Comparison of ENCODE assay signal across 29 cellular contexts in the genomic region with DNA sequence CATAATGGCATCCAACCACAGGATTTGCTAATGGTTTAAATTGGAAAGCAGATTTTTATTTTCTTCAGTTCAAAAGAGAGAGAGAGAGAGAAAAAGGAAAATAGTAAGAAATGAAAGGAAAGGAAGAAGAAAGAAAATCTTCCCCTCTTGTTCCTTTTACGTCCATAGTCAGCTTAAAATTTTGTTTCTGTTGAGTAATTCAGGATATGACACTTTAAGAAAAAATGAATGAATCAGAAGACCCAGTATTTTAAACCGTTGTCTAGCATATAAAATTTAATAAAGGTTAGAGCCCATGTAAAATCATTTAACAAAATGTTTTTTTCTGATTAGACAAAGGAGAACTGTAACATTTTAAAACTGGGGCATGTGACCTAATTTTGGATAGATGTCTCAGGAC.
A peak's percentile ranks its signal among the peaks of the same experiment; 100 is the strongest.
DNase-seq lines count a peak whose midpoint lies in the region; ATAC-seq and TF ChIP-seq lines count a peak whose summit lies in the region.
"Had no signal": no experiment of that assay in that cellular context is flagged by ENCODE, and none has a peak within 500 bp of the region (broad histone marks: within the 10 kb centered on the region; RNA-seq: fewer than 3 reads in every experiment).

No MANE protein-coding gene starts in this region.

- no peak for TF ChIP-seq RAD21 in SK-N-SH (IDR thresholded peaks at IDR 0.05; ENCODE audit: low read length)

- no peak overlapping the region for H3K4me3 Mint-ChIP-seq in natural killer cell treated with Interleukin-12 subunit alpha and Interleukin-12 subunit beta and Interleukin-15 and Interleukin-18, amount 100 ng/mL, for 72 hours
- H3K4me3 Mint-ChIP-seq: activated CD4-positive, alpha-beta memory T cell treated with anti-CD3 and anti-CD28 coated beads for 36 hours; naive B cell had no signal

- H3K4me2 ChIP-seq in SK-N-SH (peak overlapping the region; percentile 29; the same call in 1 of the 2 replicates), smooth muscle cell (peak overlapping the region; percentile 57)

- POLR2A ChIA-PET in SK-N-SH (lab: Yijun Ruan, JAX), result no interaction called here

- no peaks in the 10 kb centered on the region for H3K9me2 ChIP-seq in SK-N-SH

- H3K9ac ChIP-seq in SK-N-SH (no peak overlapping the region), smooth muscle cell (ENCODE audit: low read depth) (no peak overlapping the region)

- no peak overlapping the region for H3K27ac Mint-ChIP-seq in natural killer cell treated with Interleukin-12 subunit alpha and Interleukin-12 subunit beta and Interleukin-15 and Interleukin-18, amount 100 ng/mL, for 72 hours
- H3K27ac Mint-ChIP-seq: activated CD4-positive, alpha-beta memory T cell treated with anti-CD3 and anti-CD28 coated beads for 36 hours; naive B cell had no signal

- H4K20me1 ChIP-seq in SK-N-SH (ENCODE audit: insufficient read depth) (no peaks in the 10 kb centered on the region), smooth muscle cell (ENCODE audit: low read depth) (no peaks in the 10 kb centered on the region)

- H3K4me3 ChIP-seq in SK-N-SH (ENCODE audit: low read depth in 2 of 2, low read length in 1 of 2) (no peak overlapping the region), fibroblast of pulmonary artery (replicated peaks; ENCODE audit: low read depth, low read length) (no peak overlapping the region), smooth muscle cell (no peak overlapping the region)
- H3K4me3 ChIP-seq: gastrocnemius medialis, pancreas, right atrium auricular region, SK-N-MC, upper lobe of left lung had no signal

- peak overlapping the region in 1 of 2 experiments; percentile 3; a peak in 1 of 4 replicates for H3K27ac ChIP-seq in SK-N-SH (ENCODE audit: low read depth in 2 of 2, low read length in 1 of 2)
- peak overlapping the region; percentile 58 for H3K27ac ChIP-seq in smooth muscle cell (ENCODE audit: low read depth)
- H3K27ac ChIP-seq: 22Rv1, gastrocnemius medialis, pancreas, right atrium auricular region, SK-N-MC, upper lobe of left lung had no signal

- CTCF ChIA-PET in SK-N-SH (lab: Yijun Ruan, JAX), result no interaction called here

- H3K4me1 Mint-ChIP-seq in natural killer cell treated with Interleukin-12 subunit alpha and Interleukin-12 subunit beta and Interleukin-15 and Interleukin-18, amount 100 ng/mL, for 72 hours (ENCODE audit: low read depth in 2 of 2), result no peaks in the 10 kb centered on the region
- H3K4me1 Mint-ChIP-seq: naive B cell had no signal

- H3K36me3 Mint-ChIP-seq in natural killer cell treated with Interleukin-12 subunit alpha and Interleukin-12 subunit beta and Interleukin-15 and Interleukin-18, amount 100 ng/mL, for 72 hours, result peaks cover 6% of the 10 kb centered on the region
- H3K36me3 Mint-ChIP-seq: naive B cell had no signal

- TF ChIP-seq CTCF in SK-N-SH (IDR thresholded peaks at IDR 0.05) (no peak), fibroblast of pulmonary artery (IDR thresholded peaks at IDR 0.05; ENCODE audit: low read length, missing control alignments) (no peak), smooth muscle cell (IDR thresholded peaks at IDR 0.05; ENCODE audit: borderline replicate concordance, insufficient read depth, poor library complexity, severe bottlenecking) (no peak)

- no peak for TF ChIP-seq EP300 in SK-N-SH (IDR thresholded peaks at IDR 0.05; ENCODE audit: borderline replicate concordance in 1 of 2, low read depth in 1 of 2, low read length in 1 of 2)

- H3K9me3 ChIP-seq in SK-N-SH (no peaks in the 10 kb centered on the region), smooth muscle cell (replicated peaks; ENCODE audit: low read depth) (no peaks in the 10 kb centered on the region)
- H3K9me3 ChIP-seq: BE2C, gastrocnemius medialis, pancreas, right atrium auricular region, upper lobe of left lung had no signal

- H3K36me3 ChIP-seq in SK-N-SH (replicated peaks in 1 of 2; ENCODE audit: control insufficient read depth in 1 of 2, insufficient read depth in 2 of 2, low read length in 1 of 2) (no peaks in the 10 kb centered on the region), smooth muscle cell (ENCODE audit: low read depth) (no peaks in the 10 kb centered on the region)
- H3K36me3 ChIP-seq: BE2C, gastrocnemius medialis, pancreas, right atrium auricular region, upper lobe of left lung had no signal

- H3K79me2 ChIP-seq in SK-N-SH (ENCODE audit: insufficient read depth) (no peaks in the 10 kb centered on the region), smooth muscle cell (ENCODE audit: low read depth) (no peaks in the 10 kb centered on the region)

- ATAC-seq in SK-N-SH treated with all-trans-retinoic acid at 6 μM for 48 hours (no peak), GM19463 (IDR thresholded peaks at IDR 0.05; ENCODE audit: unreplicated experiment) (no peak)
- ATAC-seq in natural killer cell treated with Interleukin-12 subunit alpha and Interleukin-12 subunit beta and Interleukin-15 and Interleukin-18, amount 100 ng/mL, for 72 hours, result no peak
- ATAC-seq: gastrocnemius medialis, pancreas had no signal

- no peaks in the 10 kb centered on the region for H3K27me3 Mint-ChIP-seq in natural killer cell treated with Interleukin-12 subunit alpha and Interleukin-12 subunit beta and Interleukin-15 and Interleukin-18, amount 100 ng/mL, for 72 hours
- H3K27me3 Mint-ChIP-seq: activated CD4-positive, alpha-beta memory T cell treated with anti-CD3 and anti-CD28 coated beads for 36 hours; naive B cell had no signal

- H3K4me1 ChIP-seq in SK-N-SH (ENCODE audit: control insufficient read depth in 1 of 2, insufficient read depth in 2 of 2, low read depth in 1 of 2, low read length in 1 of 2) (no peaks in the 10 kb centered on the region), smooth muscle cell (ENCODE audit: low read depth) (peaks cover 5% of the 10 kb centered on the region)
- H3K4me1 ChIP-seq: BE2C, gastrocnemius medialis, pancreas, right atrium auricular region, upper lobe of left lung had no signal

- no peaks in the 10 kb centered on the region for H3F3A ChIP-seq in SK-N-SH (replicated peaks; ENCODE audit: insufficient read depth)
- H3F3A ChIP-seq in smooth muscle cell (ENCODE audit: low read depth), result no peaks in the 10 kb centered on the region

- DNase-seq in SK-N-SH (no peak), amniotic epithelial cell (ENCODE audit: low read depth) (peak; percentile 7), fibroblast of pulmonary artery (ENCODE audit: low read depth) (peak; percentile 51), smooth muscle cell (lab: John Stamatoyannopoulos, UW; ENCODE audit: unreplicated experiment) (no peak), erythroblast (lab: John Stamatoyannopoulos, UW) (no peak)
- DNase-seq in natural killer cell treated with Interleukin-12 subunit alpha and Interleukin-12 subunit beta and Interleukin-15 and Interleukin-18, amount 100 ng/mL, for 72 hours (ENCODE audit: low spot score), result no peak
- DNase-seq: activated CD4-positive, alpha-beta memory T cell treated with anti-CD3 and anti-CD28 coated beads for 36 hours; activated CD4-positive, CD25-positive, alpha-beta regulatory T cell; activated effector memory CD4-positive, alpha-beta T cell treated with Interleukin-2 at 50 U/mL for 16 hours; BE2C; COR-L47; dermis blood vessel endothelial cell; DMS79 treated with DMSO at 0.1 percent for 48 hours; gastrocnemius medialis; GOT3; kidney glomerular epithelial cell; naive B cell; NCI-H1417 treated with DMSO at 0.1 percent for 48 hours; NCI-H510A; pancreas; stimulated activated CD4-positive, alpha-beta T cell treated with anti-CD3 and anti-CD28 coated beads, Interleukin-15, amount 100 ng/mL, for 24 hours; stimulated activated CD8-positive, alpha-beta memory T cell treated with anti-CD3 and anti-CD28 coated beads, Interleukin-4, amount 100 ng/mL, for 48 hours; T-helper 9 cell; upper lobe of left lung had no signal

- 9% methylated on average over 2 of the region's 2 CpGs for WGBS in SK-N-SH (ENCODE audit: low lambda C conversion rate)
- 42% methylated on average over 2 of the region's 2 CpGs for WGBS in smooth muscle cell (ENCODE audit: low lambda C conversion rate)

- H3K9me3 Mint-ChIP-seq in natural killer cell treated with Interleukin-12 subunit alpha and Interleukin-12 subunit beta and Interleukin-15 and Interleukin-18, amount 100 ng/mL, for 72 hours, result peaks cover 3% of the 10 kb centered on the region

- no peak for TF ChIP-seq POLR2A in erythroblast (IDR thresholded peaks at IDR 0.05; ENCODE audit: low read length)

- H2AFZ ChIP-seq in SK-N-SH (ENCODE audit: low read depth) (peak overlapping the region; percentile 57), smooth muscle cell (ENCODE audit: low read depth) (peak overlapping the region; percentile 26)

- H3K27me3 ChIP-seq in SK-N-SH (ENCODE audit: insufficient read depth) (no peaks in the 10 kb centered on the region), smooth muscle cell (ENCODE audit: low read depth) (no peaks in the 10 kb centered on the region)
- H3K27me3 ChIP-seq: BE2C, gastrocnemius medialis, pancreas, right atrium auricular region, upper lobe of left lung had no signal

TF ChIP-seq in SK-N-SH treated with all-trans-retinoic acid at 6 μM for 48 hours, 23 proteins besides CTCF, POLR2A, EP300 and RAD21 (continues in another document):
- TF ChIP-seq TOX (CRISPR knock-in tag; IDR thresholded peaks at IDR 0.05; ENCODE audit: borderline replicate concordance), result no peak
- no peak for TF ChIP-seq CSDC2 (CRISPR knock-in tag; IDR thresholded peaks at IDR 0.05)
- no peak for TF ChIP-seq SNAI2 (CRISPR knock-in tag; IDR thresholded peaks at IDR 0.05)
- no peak for TF ChIP-seq ISL1 (CRISPR knock-in tag; IDR thresholded peaks at IDR 0.05)
- TF ChIP-seq PPARA (CRISPR knock-in tag; IDR thresholded peaks at IDR 0.05; ENCODE audit: borderline replicate concordance), result no peak
- no peak for TF ChIP-seq ZFP3 (CRISPR knock-in tag; IDR thresholded peaks at IDR 0.05)
- no peak for TF ChIP-seq ZFP30 (CRISPR knock-in tag; IDR thresholded peaks at IDR 0.05)
- TF ChIP-seq, protein P1, sequence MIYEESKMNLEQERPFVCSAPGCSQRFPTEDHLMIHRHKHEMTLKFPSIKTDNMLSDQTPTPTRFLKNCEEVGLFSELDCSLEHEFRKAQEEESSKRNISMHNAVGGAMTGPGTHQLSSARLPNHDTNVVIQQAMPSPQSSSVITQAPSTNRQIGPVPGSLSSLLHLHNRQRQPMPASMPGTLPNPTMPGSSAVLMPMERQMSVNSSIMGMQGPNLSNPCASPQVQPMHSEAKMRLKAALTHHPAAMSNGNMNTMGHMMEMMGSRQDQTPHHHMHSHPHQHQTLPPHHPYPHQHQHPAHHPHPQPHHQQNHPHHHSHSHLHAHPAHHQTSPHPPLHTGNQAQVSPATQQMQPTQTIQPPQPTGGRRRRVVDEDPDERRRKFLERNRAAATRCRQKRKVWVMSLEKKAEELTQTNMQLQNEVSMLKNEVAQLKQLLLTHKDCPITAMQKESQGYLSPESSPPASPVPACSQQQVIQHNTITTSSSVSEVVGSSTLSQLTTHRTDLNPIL (CRISPR knock-in tag; IDR thresholded peaks at IDR 0.05; ENCODE audit: low read depth), result no peak
- TF ChIP-seq BACH2 (CRISPR knock-in tag; IDR thresholded peaks at IDR 0.05; ENCODE audit: borderline replicate concordance), result no peak
- no peak for TF ChIP-seq ESRRG (CRISPR knock-in tag; IDR thresholded peaks at IDR 0.05)

Comparison
In these comparisons a context has a peak if more than half of its experiments do, and no peak if none do; other contexts are left out.
1. DNase-seq: peak in amniotic epithelial cell (single experiment) and fibroblast of pulmonary artery (single experiment); none in SK-N-SH (single experiment), smooth muscle cell (single experiment), erythroblast (0 of 2) and natural killer cell treated with Interleukin-12 subunit alpha and Interleukin-12 subunit beta and Interleukin-15 and Interleukin-18, amount 100 ng/mL, for 72 hours (single experiment).